ENCODE assay signal across 33 cellular contexts in genomic region chr19:44609219-44609618, GRCh38. TPM values are rescaled to one million over a fixed set of nuclear protein-coding genes. Genes with fewer than 3 reads are reported as not detected.
"Had no signal": no experiment of that assay in that cellular context is flagged by ENCODE, and none has a peak within 500 bp of the region (broad histone marks: within the 10 kb centered on the region; RNA-seq: fewer than 3 reads in every experiment).

No MANE protein-coding gene starts in this region.

- H3K27me3 ChIP-seq: cardiac muscle cell, foreskin keratinocyte, heart left ventricle, left lung, suprapubic skin, upper lobe of right lung had no signal

- H3K9me3 ChIP-seq: heart left ventricle, left lung, psoas muscle, sigmoid colon, suprapubic skin, tibial artery, upper lobe of right lung had no signal

- H3K36me3 ChIP-seq: cardiac muscle cell, heart left ventricle, left lung, sigmoid colon, suprapubic skin, tibial artery, upper lobe of right lung, WERI-Rb-1 had no signal

- H3K27ac ChIP-seq: cardiac muscle cell, foreskin keratinocyte, heart left ventricle, left lung, parathyroid adenoma, psoas muscle, sigmoid colon, suprapubic skin, tibial artery, upper lobe of right lung, WERI-Rb-1 had no signal

- ATAC-seq: activated CD4-positive, CD25-positive, alpha-beta regulatory T cell treated with anti-CD3 and anti-CD28 coated beads, Interleukin-2, amount 50 U/mL, for 24 hours; heart left ventricle; left lung; psoas muscle; stimulated activated naive B cell treated with anti-CD40 and anti-IgM and Interleukin-4, amounts not matched to agents 10 μg/mL and 1 μg/mL and 100 μg/mL, for 72 hours; upper lobe of right lung had no signal

- H3K4me3 ChIP-seq: cardiac muscle cell, heart left ventricle, left lung, lung, psoas muscle, sigmoid colon, suprapubic skin, tibial artery, upper lobe of right lung had no signal

- H3K4me1 ChIP-seq: foreskin keratinocyte, parathyroid adenoma, psoas muscle, sigmoid colon, tibial artery had no signal

- DNase-seq: activated CD4-positive, alpha-beta T cell treated with anti-CD3 and anti-CD28 coated beads for 48 hours; activated CD4-positive, alpha-beta T cell treated with anti-CD3 and anti-CD28 coated beads, Interleukin-2, amount 50 U/mL, for 48 hours; activated CD8-positive, alpha-beta memory T cell treated with anti-CD3 and anti-CD28 coated beads for 24 hours; activated effector memory CD4-positive, alpha-beta T cell treated with Interleukin-2 at 50 U/mL for 16 hours; activated naive CD4-positive, alpha-beta T cell treated with Interleukin-2 at 50 U/mL for 16 hours; aorta; effector CD4-positive, alpha-beta T cell; erythroblast; heart left ventricle; hypothalamus; kidney glomerular epithelial cell; left lung; nucleus accumbens; psoas muscle; sigmoid colon; small intestine; stimulated activated CD4-positive, alpha-beta T cell treated with anti-CD3 and anti-CD28 coated beads, Interleukin-4, amount 100 ng/mL, for 4 hours; stimulated activated CD8-positive, alpha-beta memory T cell treated with anti-CD3 and anti-CD28 coated beads, Interleukin-4, amount 100 ng/mL, for 48 hours; stimulated activated naive B cell treated with anti-CD40 and anti-IgM and Interleukin-4, amounts not matched to agents 10 μg/mL and 1 μg/mL and 100 μg/mL, for 72 hours; SW 1271; T1000; tibial artery; upper lobe of right lung; WERI-Rb-1 had no signal

RNA-seq across cellular contexts. Expression of gene IGSF23, which starts 4.1 kb away (rescaled TPM):
- total RNA-seq: aorta, cardiac muscle cell, cerebellum, foreskin keratinocyte, left lung, lung, mucosa of gallbladder, neural crest cell, sigmoid colon, suprapubic skin, upper lobe of right lung had no signal
